Comparison of ENCODE assay signal across 8 cellular contexts in the genomic region with DNA sequence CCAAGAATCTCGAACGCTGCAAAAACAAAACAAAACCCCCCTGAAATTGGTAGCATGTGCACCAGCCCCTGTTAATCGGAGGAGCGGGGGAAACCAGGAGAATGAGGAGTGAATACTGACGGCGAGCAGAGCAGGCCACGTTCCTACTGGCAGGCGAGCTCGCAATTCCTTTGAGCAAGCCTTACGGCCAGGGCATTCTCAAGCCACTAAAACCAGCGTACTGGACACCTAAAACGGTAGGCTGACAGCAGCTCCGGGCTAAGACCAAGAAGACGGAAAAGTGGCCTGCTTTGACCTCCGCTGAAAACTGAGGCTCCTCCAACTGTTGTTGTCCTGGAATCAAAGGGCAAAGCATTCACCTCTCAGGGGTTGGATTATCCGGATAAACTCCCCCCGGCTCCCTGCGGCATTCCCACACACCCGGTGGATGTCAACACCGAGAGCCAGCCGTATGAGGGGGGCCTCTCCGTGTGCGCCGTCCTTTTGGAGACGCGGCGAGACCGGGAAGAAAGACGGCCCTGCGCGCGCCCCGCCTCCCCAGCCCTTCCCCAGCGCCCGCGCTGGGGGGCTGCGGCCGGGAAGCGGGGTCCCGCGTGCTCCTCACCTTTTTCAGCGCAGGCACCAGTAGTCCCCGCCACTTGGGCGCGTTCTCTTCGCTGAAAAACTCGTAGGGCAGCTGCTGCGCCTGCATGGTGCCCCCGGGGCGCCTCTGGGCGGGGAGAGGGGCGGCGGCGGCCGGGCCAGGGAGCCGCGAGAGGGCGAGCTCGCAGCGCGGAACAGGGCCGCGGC. TPM values are rescaled to one million over a fixed set of nuclear protein-coding genes. Genes with fewer than 3 reads are reported as not detected.
DNase-seq lines count a peak whose midpoint lies in the region; ATAC-seq, FAIRE-seq and TF ChIP-seq lines count a peak whose summit lies in the region.

No MANE protein-coding gene starts in this region.

- H3K27me3 ChIP-seq in MG63, result no peaks in the 10 kb centered on the region

- H3K27me3 Mint-ChIP-seq in activated B cell treated with CpG ODN at 0.5 μM for 24 hours, result no peaks in the 10 kb centered on the region
- no peaks in the 10 kb centered on the region for H3K27me3 Mint-ChIP-seq in central memory CD8-positive, alpha-beta T cell

- CTCF ChIA-PET in HEK293 (lab: Yijun Ruan, JAX), result interaction anchor here (1.1 to 5.2 kb wide), 4 partner anchors 58 to 115 kb away, joined by 3 to 33 read pairs (median 9); no protein-coding TSS in a partner anchor
- CTCF ChIA-PET in activated B cell treated with CpG ODN at 0.5 μM for 24 hours (lab: Charles Lee), result interaction anchor here (0.5 to 6.5 kb wide), 17 partner anchors 10 to 610 kb away, joined by 3 to 159 read pairs (median 4); no protein-coding TSS in a partner anchor

- ATAC-seq in activated B cell treated with CpG ODN at 0.5 μM for 24 hours (ENCODE audit: low read depth), result peak; percentile 43
- peak; percentile 39 for ATAC-seq in central memory CD8-positive, alpha-beta T cell (replicated peaks; ENCODE audit: extremely low read depth, poor library complexity, severe bottlenecking)

- DNase-seq in NCI-H1417 (lab: John Stamatoyannopoulos, UW) (peak; percentile 51 to 89 (median 83)), NCI-H1417 treated with DMSO at 0.1 percent for 48 hours (lab: John Stamatoyannopoulos, UW) (no peak), MG63 (peak; percentile 58), activated B cell treated with CpG ODN at 0.5 μM for 24 hours (peak; percentile 71), kidney (peak; percentile 84)
- peak; percentile 17 to 31 for DNase-seq in central memory CD8-positive, alpha-beta T cell (ENCODE audit: low spot score in 2 of 2)
- peak; percentile 30 to 53 for DNase-seq in stimulated activated CD4-positive, alpha-beta T cell treated with anti-CD3 and anti-CD28 coated beads, Interleukin-15, amount 100 ng/mL, for 1 hour (ENCODE audit: low read depth in 1 of 2, low spot score in 1 of 2)

- peak overlapping the region; percentile 28 to 87 for H3K9ac ChIP-seq in kidney (ENCODE audit: low read length in 2 of 2)

- H3K4me3 Mint-ChIP-seq in activated B cell treated with CpG ODN at 0.5 μM for 24 hours, result peak overlapping the region; percentile 89
- H3K4me3 Mint-ChIP-seq in central memory CD8-positive, alpha-beta T cell, result peak overlapping the region; percentile 97

- H3K36me3 Mint-ChIP-seq in activated B cell treated with CpG ODN at 0.5 μM for 24 hours (ENCODE audit: low read depth), result peaks cover 28% of the 10 kb centered on the region
- H3K36me3 Mint-ChIP-seq in central memory CD8-positive, alpha-beta T cell (ENCODE audit: insufficient read depth), result peaks cover 27% of the 10 kb centered on the region

- POLR2A ChIA-PET in HEK293 (lab: Yijun Ruan, JAX), result interaction anchor here (1.0 to 1.3 kb wide), 7 partner anchors 9 to 577 kb away, joined by 3 to 8 read pairs (median 5); a partner anchor contains a TSS
- POLR2A ChIA-PET in activated B cell treated with CpG ODN at 0.5 μM for 24 hours (lab: Charles Lee), result interaction anchor here (0.6 to 4.1 kb wide), 12 partner anchors 8 to 369 kb away, joined by 3 to 46 read pairs (median 6); a partner anchor contains a TSS

- H3K27ac ChIP-seq in HEK293 (ENCODE audit: extremely low read depth, low read depth, low read length) (peak overlapping the region; percentile 86), kidney (ENCODE audit: low read depth in 2 of 2, low read length in 2 of 2) (peak overlapping the region; percentile 49 to 85)

- H3K36me3 ChIP-seq in HEK293 (ENCODE audit: control insufficient read depth in 2 of 2, insufficient read depth in 1 of 2, low read length in 2 of 2), result peaks cover 4 to 11% of the 10 kb centered on the region in 2 experiments; a peak in 2 of 3 replicates
- H3K36me3 ChIP-seq in MG63, result peaks cover 12% of the 10 kb centered on the region; the same call in 1 of the 2 replicates
- no peaks in the 10 kb centered on the region for H3K36me3 ChIP-seq in kidney (ENCODE audit: control insufficient read depth in 1 of 2, insufficient read depth in 2 of 2, low read length in 2 of 2)

- H3K9me3 ChIP-seq in HEK293 (ENCODE audit: control insufficient read depth, insufficient read depth, low read depth, low read length) (no peaks in the 10 kb centered on the region), MG63 (no peaks in the 10 kb centered on the region), kidney (ENCODE audit: control insufficient read depth in 1 of 2, low read length in 2 of 2) (no peaks in the 10 kb centered on the region)

- H3K4me3 ChIP-seq in HEK293 (ENCODE audit: low read depth, low read length) (peak overlapping the region; percentile 83), MG63 (peak overlapping the region; percentile 82), kidney (ENCODE audit: low read length in 2 of 2) (peak overlapping the region; percentile 57 to 88)

- H3K4me1 Mint-ChIP-seq in activated B cell treated with CpG ODN at 0.5 μM for 24 hours, result peaks cover 61% of the 10 kb centered on the region
- peaks cover 65% of the 10 kb centered on the region for H3K4me1 Mint-ChIP-seq in central memory CD8-positive, alpha-beta T cell

- H3K4me1 ChIP-seq in HEK293 (ENCODE audit: control insufficient read depth, insufficient read depth, low read length) (peaks cover 8% of the 10 kb centered on the region), kidney (ENCODE audit: control insufficient read depth in 1 of 2, insufficient read depth in 1 of 2, low read depth in 1 of 2, low read length in 2 of 2) (peaks cover 15 to 17% of the 10 kb centered on the region in 2 donors)

- FAIRE-seq in kidney (lab: Jason Lieb, UNC), result no peak

- TF ChIP-seq CTCF in HEK293 (tag by site-specific recombination; IDR thresholded peaks at IDR 0.05) (peak; percentile 54; the same call in 1 of the 2 replicates), activated B cell treated with CpG ODN at 0.5 μM for 24 hours (IDR thresholded peaks at IDR 0.05) (no peak), kidney (IDR thresholded peaks at IDR 0.05; ENCODE audit: borderline replicate concordance, extremely low read depth, insufficient read depth) (no peak)

- H3K27ac Mint-ChIP-seq in activated B cell treated with CpG ODN at 0.5 μM for 24 hours, result peak overlapping the region; percentile 81
- peak overlapping the region; percentile 97 for H3K27ac Mint-ChIP-seq in central memory CD8-positive, alpha-beta T cell (ENCODE audit: low read depth)

- intact Hi-C loops in activated B cell treated with CpG ODN at 0.5 μM for 24 hours (cut with micrococcal nuclease) (loop anchor here (1.0 to 10.0 kb wide), 6 partner anchors 17 to 1468 kb away; a partner anchor contains a TSS), kidney (cut with DNase I) (no loop called here)

- no peaks in the 10 kb centered on the region for H3K9me3 Mint-ChIP-seq in activated B cell treated with CpG ODN at 0.5 μM for 24 hours
- H3K9me3 Mint-ChIP-seq in central memory CD8-positive, alpha-beta T cell, result no peaks in the 10 kb centered on the region

TF ChIP-seq in HEK293, 187 proteins besides CTCF, POLR2A, EP300 and RAD21 (continues in another document):
- TF ChIP-seq WT1 (tag by site-specific recombination; IDR thresholded peaks at IDR 0.05), result no peak
- TF ChIP-seq, protein P1, sequence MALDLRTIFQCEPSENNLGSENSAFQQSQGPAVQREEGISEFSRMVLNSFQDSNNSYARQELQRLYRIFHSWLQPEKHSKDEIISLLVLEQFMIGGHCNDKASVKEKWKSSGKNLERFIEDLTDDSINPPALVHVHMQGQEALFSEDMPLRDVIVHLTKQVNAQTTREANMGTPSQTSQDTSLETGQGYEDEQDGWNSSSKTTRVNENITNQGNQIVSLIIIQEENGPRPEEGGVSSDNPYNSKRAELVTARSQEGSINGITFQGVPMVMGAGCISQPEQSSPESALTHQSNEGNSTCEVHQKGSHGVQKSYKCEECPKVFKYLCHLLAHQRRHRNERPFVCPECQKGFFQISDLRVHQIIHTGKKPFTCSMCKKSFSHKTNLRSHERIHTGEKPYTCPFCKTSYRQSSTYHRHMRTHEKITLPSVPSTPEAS (tag by site-specific recombination; IDR thresholded peaks at IDR 0.05), result no peak
- 0 out of 2 replicates have a peak, but pooled peaks have one; percentile 9 for TF ChIP-seq SP7 (tag by site-specific recombination; IDR thresholded peaks at IDR 0.05)
- peak; percentile 89 for TF ChIP-seq ZBTB8A (tag by site-specific recombination; IDR thresholded peaks at IDR 0.05)
- TF ChIP-seq ZEB2 (tag by site-specific recombination; IDR thresholded peaks at IDR 0.05), result peak; percentile 49; the same call in 1 of the 2 replicates
- peak; percentile 57 for TF ChIP-seq KLF9 (tag by site-specific recombination; IDR thresholded peaks at IDR 0.05; ENCODE audit: low read depth)
- peak; percentile 51 for TF ChIP-seq KLF8 (tag by site-specific recombination; IDR thresholded peaks at IDR 0.05)
- peak; percentile 74 for TF ChIP-seq ZBTB17 (tag by site-specific recombination; IDR thresholded peaks at IDR 0.05)
- TF ChIP-seq, protein P2, sequence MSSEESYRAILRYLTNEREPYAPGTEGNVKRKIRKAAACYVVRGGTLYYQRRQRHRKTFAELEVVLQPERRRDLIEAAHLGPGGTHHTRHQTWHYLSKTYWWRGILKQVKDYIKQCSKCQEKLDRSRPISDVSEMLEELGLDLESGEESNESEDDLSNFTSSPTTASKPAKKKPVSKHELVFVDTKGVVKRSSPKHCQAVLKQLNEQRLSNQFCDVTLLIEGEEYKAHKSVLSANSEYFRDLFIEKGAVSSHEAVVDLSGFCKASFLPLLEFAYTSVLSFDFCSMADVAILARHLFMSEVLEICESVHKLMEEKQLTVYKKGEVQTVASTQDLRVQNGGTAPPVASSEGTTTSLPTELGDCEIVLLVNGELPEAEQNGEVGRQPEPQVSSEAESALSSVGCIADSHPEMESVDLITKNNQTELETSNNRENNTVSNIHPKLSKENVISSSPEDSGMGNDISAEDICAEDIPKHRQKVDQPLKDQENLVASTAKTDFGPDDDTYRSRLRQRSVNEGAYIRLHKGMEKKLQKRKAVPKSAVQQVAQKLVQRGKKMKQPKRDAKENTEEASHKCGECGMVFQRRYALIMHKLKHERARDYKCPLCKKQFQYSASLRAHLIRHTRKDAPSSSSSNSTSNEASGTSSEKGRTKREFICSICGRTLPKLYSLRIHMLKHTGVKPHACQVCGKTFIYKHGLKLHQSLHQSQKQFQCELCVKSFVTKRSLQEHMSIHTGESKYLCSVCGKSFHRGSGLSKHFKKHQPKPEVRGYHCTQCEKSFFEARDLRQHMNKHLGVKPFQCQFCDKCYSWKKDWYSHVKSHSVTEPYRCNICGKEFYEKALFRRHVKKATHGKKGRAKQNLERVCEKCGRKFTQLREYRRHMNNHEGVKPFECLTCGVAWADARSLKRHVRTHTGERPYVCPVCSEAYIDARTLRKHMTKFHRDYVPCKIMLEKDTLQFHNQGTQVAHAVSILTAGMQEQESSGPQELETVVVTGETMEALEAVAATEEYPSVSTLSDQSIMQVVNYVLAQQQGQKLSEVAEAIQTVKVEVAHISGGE (tag by site-specific recombination; conservative IDR thresholded peaks at IDR 0.05; ENCODE audit: low read depth), result no peak
- 0 out of 2 replicates have a peak, but pooled peaks have one; percentile 30 for TF ChIP-seq ZSCAN30 (tag by site-specific recombination; IDR thresholded peaks at IDR 0.05)

RNA-seq across cellular contexts. Expression of a gene that starts 0.9 kb away (rescaled TPM):
- total RNA-seq in MG63 (2014; rRNA removed; shearing (Covaris generic); ENCODE audit: low replicate concordance), result 4.9 and 9.2 TPM in 2 replicates
- 39.2 and 51.9 TPM in 2 replicates for total RNA-seq in activated B cell treated with CpG ODN at 0.5 μM for 24 hours
- total RNA-seq in kidney, result 33.4 TPM
- polyA plus RNA-seq in kidney (ENCODE audit: insufficient read depth, low read depth, low replicate concordance), result 5.5 TPM
